Comparison of ENCODE assay signal across 18 cellular contexts in genomic region chr17:48059125-48059668, GRCh38. TPM values are rescaled to one million over a fixed set of nuclear protein-coding genes. Genes with fewer than 3 reads are reported as not detected.
DNase-seq lines count a peak whose midpoint lies in the region; ATAC-seq and TF ChIP-seq lines count a peak whose summit lies in the region.
"Had no signal": no experiment of that assay in that cellular context is flagged by ENCODE, and none has a peak within 500 bp of the region (broad histone marks: within the 10 kb centered on the region; RNA-seq: fewer than 3 reads in every experiment).

No MANE protein-coding gene starts in this region.

- POLR2A ChIA-PET in WTC11 (lab: Charles Lee), result interaction anchor here (1.4 to 5.5 kb wide), 2 partner anchors 9 to 11 kb away, joined by 7 to 32 read pairs; partner anchors contain the start of gene NFE2L1

- intact Hi-C loops in natural killer cell (cut with micrococcal nuclease) (no loop called here), uterus (cut with DNase I; ENCODE audit: low total_unique reads) (no loop called here), colonic mucosa (cut with DNase I) (no loop called here)

- peak overlapping the region; percentile 19 to 56 for H3K27ac ChIP-seq in uterus
- H3K27ac ChIP-seq in colonic mucosa, result no peak overlapping the region
- no peak overlapping the region for H3K27ac ChIP-seq in brain microvascular endothelial cell

- no peak for ATAC-seq in natural killer cell treated with Interleukin-12 subunit alpha and Interleukin-12 subunit beta and Interleukin-15 and Interleukin-18, amount 100 ng/mL, for 72 hours
- ATAC-seq in natural killer cell (no peak), WTC11 (no peak)
- ATAC-seq: naive thymus-derived CD8-positive, alpha-beta T cell; Right ventricle myocardium inferior had no signal

- peaks cover 22 to 46% of the 10 kb centered on the region in 2 donors for H3K4me1 Mint-ChIP-seq in natural killer cell treated with Interleukin-12 subunit alpha and Interleukin-12 subunit beta and Interleukin-15 and Interleukin-18, amount 100 ng/mL, for 72 hours (ENCODE audit: low read depth in 2 of 2)
- peaks cover 15 to 32% of the 10 kb centered on the region in 2 donors for H3K4me1 Mint-ChIP-seq in natural killer cell
- H3K4me1 Mint-ChIP-seq in WTC11, result peaks cover 29% of the 10 kb centered on the region

- H3K36me3 Mint-ChIP-seq in natural killer cell treated with Interleukin-12 subunit alpha and Interleukin-12 subunit beta and Interleukin-15 and Interleukin-18, amount 100 ng/mL, for 72 hours, result peaks cover 35% of the 10 kb centered on the region
- H3K36me3 Mint-ChIP-seq in natural killer cell, result no peaks in the 10 kb centered on the region
- peaks cover 63% of the 10 kb centered on the region for H3K36me3 Mint-ChIP-seq in WTC11

- no peak overlapping the region for H3K9ac ChIP-seq in colonic mucosa (ENCODE audit: low read depth in 2 of 2, low read length in 2 of 2)

- TF ChIP-seq POLR2A in uterus (IDR thresholded peaks at IDR 0.05), result no peak

- no peak overlapping the region for H3K4me3 Mint-ChIP-seq in natural killer cell treated with Interleukin-12 subunit alpha and Interleukin-12 subunit beta and Interleukin-15 and Interleukin-18, amount 100 ng/mL, for 72 hours
- H3K4me3 Mint-ChIP-seq in natural killer cell (no peak overlapping the region), WTC11 (no peak overlapping the region)
- H3K4me3 Mint-ChIP-seq: memory B cell; naive thymus-derived CD8-positive, alpha-beta T cell had no signal

- no peak for DNase-seq in natural killer cell treated with Interleukin-12 subunit alpha and Interleukin-12 subunit beta and Interleukin-15 and Interleukin-18, amount 100 ng/mL, for 72 hours (ENCODE audit: low spot score)
- DNase-seq in natural killer cell (no peak), WTC11 (ENCODE audit: low spot score) (no peak), mesenteric fat pad (ENCODE audit: low spot score) (peak; percentile 67), uterus (no peak), colonic mucosa (no peak), kidney glomerular epithelial cell (lab: John Stamatoyannopoulos, UW) (no peak), brain microvascular endothelial cell (no peak)
- DNase-seq: COR-L47; GOT3; hippocampal formation; islet precursor cell; naive thymus-derived CD8-positive, alpha-beta T cell; NCI-H1048; NCI-H2081; NCI-H524 had no signal

- H3K9me3 ChIP-seq in uterus (no peaks in the 10 kb centered on the region), colonic mucosa (no peaks in the 10 kb centered on the region)

- no peak overlapping the region for H3K4me3 ChIP-seq in uterus
- H3K4me3 ChIP-seq in colonic mucosa, result no peak overlapping the region
- H3K4me3 ChIP-seq in brain microvascular endothelial cell (ENCODE audit: low read depth, low read length), result no peak overlapping the region

- in situ Hi-C loops in brain microvascular endothelial cell (cut with HindIII; ENCODE audit: low pct_ligation_motif_present, low sequenced_read_pairs), result no loop called here

- peak overlapping the region; percentile 26 to 99 for H3K27ac Mint-ChIP-seq in natural killer cell treated with Interleukin-12 subunit alpha and Interleukin-12 subunit beta and Interleukin-15 and Interleukin-18, amount 100 ng/mL, for 72 hours
- H3K27ac Mint-ChIP-seq in natural killer cell, result peak overlapping the region in 1 of 2 donors; percentile 60
- H3K27ac Mint-ChIP-seq in WTC11, result peak overlapping the region; percentile 95

- no peaks in the 10 kb centered on the region for H3K9me3 Mint-ChIP-seq in natural killer cell treated with Interleukin-12 subunit alpha and Interleukin-12 subunit beta and Interleukin-15 and Interleukin-18, amount 100 ng/mL, for 72 hours
- H3K9me3 Mint-ChIP-seq in natural killer cell, result no peaks in the 10 kb centered on the region
- no peaks in the 10 kb centered on the region for H3K9me3 Mint-ChIP-seq in WTC11
- H3K9me3 Mint-ChIP-seq: memory B cell; naive thymus-derived CD8-positive, alpha-beta T cell had no signal

- H3K36me3 ChIP-seq in uterus (no peaks in the 10 kb centered on the region), colonic mucosa (peaks cover 3% of the 10 kb centered on the region), brain microvascular endothelial cell (replicated peaks) (peaks cover 69% of the 10 kb centered on the region)

- TF ChIP-seq CTCF in natural killer cell (IDR thresholded peaks at IDR 0.05) (no peak), WTC11 (IDR thresholded peaks at IDR 0.05) (no peak), uterus (IDR thresholded peaks at IDR 0.05) (no peak), colonic mucosa (IDR thresholded peaks at IDR 0.05) (no peak), brain microvascular endothelial cell (IDR thresholded peaks at IDR 0.05; ENCODE audit: low read depth, low read length, missing control alignments) (no peak)

- H3K27me3 Mint-ChIP-seq in natural killer cell treated with Interleukin-12 subunit alpha and Interleukin-12 subunit beta and Interleukin-15 and Interleukin-18, amount 100 ng/mL, for 72 hours, result no peaks in the 10 kb centered on the region
- H3K27me3 Mint-ChIP-seq in natural killer cell (ENCODE audit: low read depth in 2 of 2) (no peaks in the 10 kb centered on the region), WTC11 (ENCODE audit: low read depth) (no peaks in the 10 kb centered on the region)
- H3K27me3 Mint-ChIP-seq: memory B cell; naive thymus-derived CD8-positive, alpha-beta T cell had no signal

- peaks cover 9 to 15% of the 10 kb centered on the region in 2 donors for H3K4me1 ChIP-seq in uterus
- H3K4me1 ChIP-seq in colonic mucosa, result peaks cover 8% of the 10 kb centered on the region

- CTCF ChIA-PET in WTC11 (lab: Charles Lee), result interaction anchor here (1.5 to 2.7 kb wide), 3 partner anchors 16 to 34 kb away, joined by 4 to 12 read pairs (median 8); no protein-coding TSS in a partner anchor

- H3K27me3 ChIP-seq in uterus, result no peaks in the 10 kb centered on the region
- no peaks in the 10 kb centered on the region for H3K27me3 ChIP-seq in colonic mucosa
- H3K27me3 ChIP-seq in brain microvascular endothelial cell (replicated peaks), result no peaks in the 10 kb centered on the region

TF ChIP-seq in WTC11, 78 proteins besides CTCF, POLR2A, EP300 and RAD21:
- TF ChIP-seq ZBTB43 (CRISPR knock-in tag; IDR thresholded peaks at IDR 0.05) (no peak), RELA (CRISPR knock-in tag; IDR thresholded peaks at IDR 0.05; ENCODE audit: borderline replicate concordance) (0 out of 2 replicates have a peak, but pooled peaks have one; percentile 35)
TF ChIP-seq in WTC11: peak in this region for 1.

RNA-seq across cellular contexts. Expression of gene NFE2L1, which starts 11.0 kb away (rescaled TPM):
- total RNA-seq in natural killer cell treated with Interleukin-12 subunit alpha and Interleukin-12 subunit beta and Interleukin-15 and Interleukin-18, amount 100 ng/mL, for 72 hours, result 100 to 1,000 TPM; 103 to 153 TPM
- total RNA-seq in natural killer cell, result 10 to 100 TPM; 38.6 to 53.4 (median 47.5) TPM
- total RNA-seq in WTC11 (2021), result 130 to 149 TPM (median 131 TPM) in 3 replicates
- total RNA-seq in mesenteric fat pad, result 171 TPM
- total RNA-seq in uterus, result 100 to 1,000 TPM in 2 of 4 donors, 10 to 100 TPM in 2; 85.6 to 323 (median 176) TPM
- total RNA-seq in colonic mucosa, result 100 to 1,000 TPM; 158 to 264 TPM

RNA-seq across cellular contexts. Expression of gene COPZ2, which starts 21.6 kb away (rescaled TPM):
- total RNA-seq in natural killer cell treated with Interleukin-12 subunit alpha and Interleukin-12 subunit beta and Interleukin-15 and Interleukin-18, amount 100 ng/mL, for 72 hours, result 10 to 100 TPM; 14.9 to 32.9 TPM
- total RNA-seq in natural killer cell (10 to 100 TPM; 15.9 to 19.1 (median 16.5) TPM), WTC11 (2021) (0.37 to 0.44 TPM in 2 of 3 replicates, not detected in the other), mesenteric fat pad (64.4 TPM), uterus (10 to 100 TPM; 12.9 to 82.7 (median 35.3) TPM), colonic mucosa (1 to 10 TPM; 4.3 to 9.9 TPM)

RNA-seq across cellular contexts. Expression of gene CBX1, which starts 42.1 kb away (rescaled TPM):
- total RNA-seq in natural killer cell treated with Interleukin-12 subunit alpha and Interleukin-12 subunit beta and Interleukin-15 and Interleukin-18, amount 100 ng/mL, for 72 hours, result 10 to 100 TPM; 51.8 to 58.5 TPM
- total RNA-seq in natural killer cell, result 10 to 100 TPM; 16.9 to 25.4 (median 22.6) TPM
- total RNA-seq in WTC11 (2021), result 162 to 167 TPM (median 165 TPM) in 3 replicates
- total RNA-seq in mesenteric fat pad, result 34.0 TPM
- total RNA-seq in uterus, result 100 to 1,000 TPM in 2 of 4 donors, 10 to 100 TPM in 2; 47.1 to 132 (median 81.3) TPM
- total RNA-seq in colonic mucosa, result 10 to 100 TPM; 32.3 to 53.0 TPM

RNA-seq across cellular contexts. Expression of gene SNX11, which starts 48.4 kb away (rescaled TPM):
- 100 to 1,000 TPM in 1 of 2 donors, 10 to 100 TPM in 1; 82.2 to 164 TPM for total RNA-seq in natural killer cell treated with Interleukin-12 subunit alpha and Interleukin-12 subunit beta and Interleukin-15 and Interleukin-18, amount 100 ng/mL, for 72 hours
- total RNA-seq in natural killer cell, result 10 to 100 TPM; 22.4 to 43.2 (median 33.2) TPM
- 19.3 to 24.5 TPM (median 20.1 TPM) in 3 replicates for total RNA-seq in WTC11 (2021)
- 20.7 TPM for total RNA-seq in mesenteric fat pad
- total RNA-seq in uterus, result 10 to 100 TPM in 3 of 4 donors, under 1 TPM in 1; 0.77 to 20.6 (median 14.8) TPM
- total RNA-seq in colonic mucosa, result 10 to 100 TPM; 18.7 to 24.4 TPM

Comparison
In these comparisons a context has a peak if more than half of its experiments do, and no peak if none do; other contexts are left out.
1. H3K27ac ChIP-seq: peak in uterus (2 of 2); none in colonic mucosa (single experiment) and brain microvascular endothelial cell (single experiment).